9 cellular contexts compared by ENCODE assay signal in genomic region chr3:194682189-194682588, GRCh38. TPM values are rescaled to one million over a fixed set of nuclear protein-coding genes. Genes with fewer than 3 reads are reported as not detected.
DNase-seq lines count a peak whose midpoint lies in the region; ATAC-seq and TF ChIP-seq lines count a peak whose summit lies in the region.
"Had no signal": no experiment of that assay in that cellular context is flagged by ENCODE, and none has a peak within 500 bp of the region (broad histone marks: within the 10 kb centered on the region; RNA-seq: fewer than 3 reads in every experiment).

No MANE protein-coding gene starts in this region.

- intact Hi-C loops in vagina (cut with DNase I) (loop anchor here (2.0 to 10.0 kb wide), 2 partner anchors 575 to 863 kb away; partner anchors contain the start of gene PPP1R2), lower leg skin (cut with DNase I; ENCODE audit: low total_unique reads) (loop anchor here (5.0 kb wide), 1 partner anchor 425 kb away; no protein-coding TSS in a partner anchor)

- peak overlapping the region; percentile 1 to 72 for H2BK12ac ChIP-seq in mesenchymal stem cell (ENCODE audit: low read length in 2 of 2)

- H3K27ac ChIP-seq in VCaP = peak overlapping the region; percentile 73
- no peak overlapping the region for H3K27ac ChIP-seq in mesenchymal stem cell (ENCODE audit: low read length, poor library complexity, severe bottlenecking)
- H3K27ac ChIP-seq in vagina = peak overlapping the region; percentile 47

- no peak overlapping the region for H2AFZ ChIP-seq in mesenchymal stem cell (ENCODE audit: low read depth, low read length)

- H3K4me1 ChIP-seq in mesenchymal stem cell (ENCODE audit: control insufficient read depth, insufficient read depth, low read depth, low read length) (peaks cover 22% of the 10 kb centered on the region), vagina (peaks cover 21% of the 10 kb centered on the region)

- peak overlapping the region; percentile 14 for H4K91ac ChIP-seq in mesenchymal stem cell (ENCODE audit: low read length)

- TF ChIP-seq CTCF in VCaP (conservative IDR thresholded peaks at IDR 0.05) (no peak), vagina (IDR thresholded peaks at IDR 0.05) (no peak), lower leg skin (IDR thresholded peaks at IDR 0.05) (no peak)

- peak overlapping the region; percentile 36 for H3K9ac ChIP-seq in mesenchymal stem cell (ENCODE audit: low read length)

- 49% methylated on average over 3 of the region's 3 CpGs for WGBS in mesenchymal stem cell
- WGBS in lower leg skin, 2 donors = 33 to 35% methylated on average over 3 of the region's 3 CpGs

- no peak overlapping the region for H2BK15ac ChIP-seq in mesenchymal stem cell (ENCODE audit: low read depth, poor library complexity, severe bottlenecking)

- no peak for TF ChIP-seq POLR2A in vagina (IDR thresholded peaks at IDR 0.05)
- no peak for TF ChIP-seq POLR2A in lower leg skin (IDR thresholded peaks at IDR 0.05)

- H3K23ac ChIP-seq in mesenchymal stem cell (ENCODE audit: low read length in 2 of 2) = no peak overlapping the region

- H2BK5ac ChIP-seq in mesenchymal stem cell (ENCODE audit: low read depth, low read length, poor library complexity, severe bottlenecking) = no peak overlapping the region

- H2AK5ac ChIP-seq in mesenchymal stem cell (ENCODE audit: low read length, severe bottlenecking) = no peak overlapping the region

- no peak overlapping the region for H2BK120ac ChIP-seq in mesenchymal stem cell (ENCODE audit: low read depth, low read length)

- ATAC-seq in HG03439 (IDR thresholded peaks at IDR 0.05; ENCODE audit: unreplicated experiment) = no peak

- peak; percentile 25 for DNase-seq in activated effector memory CD4-positive, alpha-beta T cell treated with anti-CD3 and anti-CD28 coated beads, Interleukin-2, amount 50 U/mL, for 16 hours
- no peak for DNase-seq in activated effector memory CD4-positive, alpha-beta T cell treated with Interleukin-2 at 50 U/mL for 16 hours
- DNase-seq in mesenchymal stem cell (no peak), vagina (ENCODE audit: extremely low spot score in 2 of 2) (no peak), DMS114 treated with DMSO at 0.1 percent for 48 hours (lab: John Stamatoyannopoulos, UW; ENCODE audit: unreplicated experiment) (no peak), lower leg skin (ENCODE audit: low spot score in 2 of 2) (no peak)

- H3K4ac ChIP-seq in mesenchymal stem cell (ENCODE audit: low read depth in 1 of 2, low read length in 2 of 2) = no peak overlapping the region

- H3K4me2 ChIP-seq in mesenchymal stem cell (ENCODE audit: low read length, poor library complexity, severe bottlenecking) = no peak overlapping the region

- H3K4me3 ChIP-seq in mesenchymal stem cell (ENCODE audit: insufficient read depth in 1 of 2, low read depth in 1 of 2, low read length in 2 of 2) (no peak overlapping the region), vagina (no peak overlapping the region), lower leg skin (ENCODE audit: low read depth, poor library complexity, severe bottlenecking) (no peak overlapping the region)
- H3K4me3 ChIP-seq: MG63 had no signal

- no peak overlapping the region for H3K14ac ChIP-seq in mesenchymal stem cell (ENCODE audit: low read length in 2 of 2)

- H3K27me3 ChIP-seq in mesenchymal stem cell (ENCODE audit: control insufficient read depth in 1 of 2, insufficient read depth in 1 of 2, low read length in 2 of 2) (peaks cover 2 to 46% of the 10 kb centered on the region in 2 experiments), vagina (no peaks in the 10 kb centered on the region)
- H3K27me3 ChIP-seq: MG63 had no signal

- no peaks in the 10 kb centered on the region for H3K79me1 ChIP-seq in mesenchymal stem cell (replicated peaks; ENCODE audit: low read length, poor library complexity, severe bottlenecking)

- H3K36me3 ChIP-seq in mesenchymal stem cell (ENCODE audit: control insufficient read depth in 1 of 2, insufficient read depth in 2 of 2, low read depth in 1 of 2, low read length in 2 of 2) = peaks cover 0 to 5% of the 10 kb centered on the region in 2 experiments
- H3K36me3 ChIP-seq in vagina = no peaks in the 10 kb centered on the region

- no peaks in the 10 kb centered on the region for H3K9me3 ChIP-seq in mesenchymal stem cell (ENCODE audit: control insufficient read depth, low read length)
- H3K9me3 ChIP-seq in vagina = no peaks in the 10 kb centered on the region
- H3K9me3 ChIP-seq: MG63 had no signal

- peak overlapping the region; percentile 52 for H4K8ac ChIP-seq in mesenchymal stem cell (ENCODE audit: low read length)

- no peak overlapping the region for H3K18ac ChIP-seq in mesenchymal stem cell (ENCODE audit: low read depth in 1 of 2, low read length in 2 of 2)

RNA-seq across cellular contexts. Expression of gene FAM43A, which starts 3.5 kb away (rescaled TPM):
- 15.4 TPM for polyA plus RNA-seq in mesenchymal stem cell (2013, experiment 1 of 2)
- 15.3 TPM for polyA plus RNA-seq in mesenchymal stem cell (2013, experiment 2 of 2)
- 20.4 TPM for total RNA-seq in vagina
- 100 to 1,000 TPM in 1 of 4 donors, 10 to 100 TPM in 3; 56.0 to 104 (median 77.1) TPM for total RNA-seq in lower leg skin

RNA-seq across cellular contexts. Expression of gene LSG1, which starts 10.2 kb away (rescaled TPM):
- polyA plus RNA-seq in mesenchymal stem cell (2013, experiment 1 of 2) = 21.0 TPM
- 19.0 TPM for polyA plus RNA-seq in mesenchymal stem cell (2013, experiment 2 of 2)
- total RNA-seq in vagina (40.3 TPM), lower leg skin (10 to 100 TPM; 31.7 to 45.9 (median 38.9) TPM)

RNA-seq across cellular contexts. Expression of gene TMEM44, which starts 49.0 kb away (rescaled TPM):
- 13.6 TPM for polyA plus RNA-seq in mesenchymal stem cell (2013, experiment 1 of 2)
- 13.3 TPM for polyA plus RNA-seq in mesenchymal stem cell (2013, experiment 2 of 2)
- total RNA-seq in vagina (11.0 TPM), lower leg skin (1 to 10 TPM; 1.2 to 8.5 (median 4.6) TPM)
